Comparison of ENCODE assay signal across 15 cellular contexts in genomic region chr12:94898388-94898787, GRCh38.
DNase-seq lines count a peak whose midpoint lies in the region; ATAC-seq and TF ChIP-seq lines count a peak whose summit lies in the region.
"Had no signal": no experiment of that assay in that cellular context is flagged by ENCODE, and none has a peak within 500 bp of the region (broad histone marks: within the 10 kb centered on the region; RNA-seq: fewer than 3 reads in every experiment).

No MANE protein-coding gene starts in this region.

- 75 to 95% (median 81%) methylated on average over 1 of the region's 1 CpG for WGBS in spleen, 5 donors

- TF ChIP-seq POLR2A in spleen (IDR thresholded peaks at IDR 0.05): no peak

- no TSS peak for BruUV-seq in OCI-LY7 (replicated peaks; lab: Mats Ljungman, UMichigan)

- H3K27me3 ChIP-seq in fibroblast of lung (ENCODE audit: control insufficient read depth, insufficient read depth, low read length): peaks cover 2% of the 10 kb centered on the region
- H3K27me3 ChIP-seq in osteoblast (ENCODE audit: insufficient read depth, low read length): peaks cover 9% of the 10 kb centered on the region
- H3K27me3 ChIP-seq in spleen (replicated peaks in 1 of 7): no peaks in the 10 kb centered on the region

- H3K36me3 ChIP-seq in OCI-LY7 (ENCODE audit: insufficient read depth, low read length) (no peaks in the 10 kb centered on the region), fibroblast of lung (ENCODE audit: control insufficient read depth, insufficient read depth, low read length) (no peaks in the 10 kb centered on the region), osteoblast (ENCODE audit: insufficient read depth, low read length) (no peaks in the 10 kb centered on the region), spleen (no peaks in the 10 kb centered on the region)

- no peak for ATAC-seq in GM19463 (IDR thresholded peaks at IDR 0.05; ENCODE audit: unreplicated experiment)
- ATAC-seq: naive thymus-derived CD8-positive, alpha-beta T cell had no signal

- H3K9ac ChIP-seq in fibroblast of lung (ENCODE audit: insufficient read depth, low read length): no peak overlapping the region

- CTCF ChIA-PET in OCI-LY7 (lab: Charles Lee; ENCODE audit: unreplicated experiment): no interaction called here

- H3K79me2 ChIP-seq in OCI-LY7 (ENCODE audit: insufficient read depth, low read depth, low read length): no peaks in the 10 kb centered on the region
- no peaks in the 10 kb centered on the region for H3K79me2 ChIP-seq in fibroblast of lung (ENCODE audit: control insufficient read depth, insufficient read depth, low read length)
- H3K79me2 ChIP-seq in osteoblast (ENCODE audit: insufficient read depth, low read length): no peaks in the 10 kb centered on the region

- intact Hi-C loops in OCI-LY7 (cut with micrococcal nuclease; ENCODE audit: unreplicated experiment) (no loop called here), spleen (cut with DNase I; ENCODE audit: low total_unique reads) (no loop called here)

- H2AFZ ChIP-seq in OCI-LY7 (ENCODE audit: low read length): no peak overlapping the region
- no peak overlapping the region for H2AFZ ChIP-seq in fibroblast of lung (ENCODE audit: low read length)
- no peak overlapping the region for H2AFZ ChIP-seq in osteoblast (ENCODE audit: low read length)

- H3K9me2 ChIP-seq in OCI-LY7 (ENCODE audit: insufficient read depth, low read length): no peaks in the 10 kb centered on the region

- H3K27ac ChIP-seq in OCI-LY7 (ENCODE audit: low read depth, low read length, poor library complexity, severe bottlenecking) (no peak overlapping the region), fibroblast of lung (ENCODE audit: insufficient read depth, low read length) (no peak overlapping the region), osteoblast (ENCODE audit: low read depth, low read length) (no peak overlapping the region), spleen (no peak overlapping the region)

- H3K4me2 ChIP-seq in OCI-LY7 (ENCODE audit: low read length): no peak overlapping the region
- H3K4me2 ChIP-seq in fibroblast of lung (ENCODE audit: extremely low read depth, insufficient read depth, low read length): no peak overlapping the region
- H3K4me2 ChIP-seq in osteoblast (ENCODE audit: insufficient read depth, low read length): no peak overlapping the region

- POLR2A ChIA-PET in OCI-LY7 (lab: Charles Lee): no interaction called here

- H3K9me3 ChIP-seq in OCI-LY7 (ENCODE audit: low read length) (no peaks in the 10 kb centered on the region), fibroblast of lung (ENCODE audit: control insufficient read depth, insufficient read depth, low read depth, low read length) (no peaks in the 10 kb centered on the region), osteoblast (ENCODE audit: low read depth, low read length) (no peaks in the 10 kb centered on the region), spleen (no peaks in the 10 kb centered on the region)

- DNase-seq in GM12865 (ENCODE audit: low read depth) (peak; percentile 14), OCI-LY7 (ENCODE audit: low spot score) (no peak), fibroblast of lung (ENCODE audit: low read depth in 2 of 2) (peak in 1 of 2 donors; percentile 17), osteoblast (ENCODE audit: insufficient read length, low spot score, missing footprints) (no peak), NCI-H1048 (lab: John Stamatoyannopoulos, UW) (no peak), RKO (ENCODE audit: low spot score) (no peak), spleen (no peak)
- DNase-seq: activated B cell treated with CpG ODN at 0.5 μM for 24 hours; hypothalamus; IMR-90; naive thymus-derived CD8-positive, alpha-beta T cell; NCI-H2171; SHP77; stimulated activated CD4-positive, alpha-beta T cell treated with anti-CD3 and anti-CD28 coated beads, Interleukin-12 subunit alpha, Interleukin-12 subunit beta, amount 100 ng/mL, for 4 hours had no signal

- peak; percentile 24 for TF ChIP-seq CTCF in GM12865 (IDR thresholded peaks at IDR 0.05; ENCODE audit: insufficient read depth, low read depth, low read length, missing control alignments)
- TF ChIP-seq CTCF in OCI-LY7 (conservative IDR thresholded peaks at IDR 0.05; ENCODE audit: low read length): peak; percentile 45; the same call in 1 of the 2 replicates
- peak; percentile 36 to 37 for TF ChIP-seq CTCF in fibroblast of lung (conservative IDR thresholded peaks at IDR 0.05 in 1 of 2, IDR thresholded peaks at IDR 0.05 in 1 of 2; ENCODE audit: low read depth in 1 of 2, low read length in 2 of 2)
- TF ChIP-seq CTCF in osteoblast (IDR thresholded peaks at IDR 0.05; ENCODE audit: extremely low read depth, low read depth, low read length): peak; percentile 53
- TF ChIP-seq CTCF in spleen (IDR thresholded peaks at IDR 0.05 in 8 of 11, conservative IDR thresholded peaks at IDR 0.05 in 3 of 11): peak in 5 of 11 experiments; percentile 9 to 21 (median 19)

- no peaks in the 10 kb centered on the region for H4K20me1 ChIP-seq in OCI-LY7 (ENCODE audit: insufficient read depth, low read length)
- no peaks in the 10 kb centered on the region for H4K20me1 ChIP-seq in fibroblast of lung (ENCODE audit: control insufficient read depth, extremely low read depth, insufficient read depth, low read length)
- no peaks in the 10 kb centered on the region for H4K20me1 ChIP-seq in osteoblast (ENCODE audit: insufficient read depth, low read length)

- no peak overlapping the region for H3K4me3 ChIP-seq in GM12865 (ENCODE audit: low read depth, low read length)
- H3K4me3 ChIP-seq in OCI-LY7 (ENCODE audit: low read depth, low read length, poor library complexity, severe bottlenecking): no peak overlapping the region
- H3K4me3 ChIP-seq in fibroblast of lung (replicated peaks in 1 of 4; ENCODE audit: control extremely low read depth in 1 of 4, insufficient read depth in 1 of 4, low read depth in 3 of 4, low read length in 4 of 4): no peak overlapping the region
- no peak overlapping the region for H3K4me3 ChIP-seq in osteoblast (ENCODE audit: insufficient read depth, low read length)
- no peak overlapping the region for H3K4me3 ChIP-seq in spleen

- H3K4me1 ChIP-seq in OCI-LY7 (ENCODE audit: insufficient read depth, low read length, poor library complexity, severe bottlenecking) (no peaks in the 10 kb centered on the region), fibroblast of lung (ENCODE audit: control insufficient read depth, extremely low read depth, insufficient read depth, low read length) (no peaks in the 10 kb centered on the region), osteoblast (ENCODE audit: insufficient read depth, low read length) (no peaks in the 10 kb centered on the region), spleen (no peaks in the 10 kb centered on the region)
